Comparison of ENCODE assay signal across 29 cellular contexts in the genomic region with DNA sequence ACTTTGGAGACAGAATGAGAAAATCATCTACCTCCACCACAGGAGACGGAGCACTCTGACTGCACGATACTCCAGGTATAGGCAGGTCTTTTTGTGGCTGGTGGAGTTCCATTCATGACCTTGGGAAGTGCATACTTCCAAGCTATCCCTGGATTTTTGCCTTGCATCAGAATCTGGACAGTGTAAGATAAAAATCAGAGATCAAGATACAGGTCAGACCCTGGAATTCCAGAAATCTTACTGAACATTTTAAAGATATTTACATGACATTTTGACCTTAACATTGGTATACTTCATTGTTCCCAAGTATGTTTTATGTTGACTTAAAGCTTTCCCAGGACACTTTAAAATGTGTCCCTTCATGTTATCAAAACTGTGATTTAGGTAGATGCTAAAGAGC.
"Had no signal": no experiment of that assay in that cellular context is flagged by ENCODE, and none has a peak within 500 bp of the region (broad histone marks: within the 10 kb centered on the region; RNA-seq: fewer than 3 reads in every experiment).

No MANE protein-coding gene starts in this region.

- H3K36me3 ChIP-seq: gastrocnemius medialis, left ventricle myocardium inferior, pancreas, prostate gland, suprapubic skin, tibial artery had no signal

- ATAC-seq: activated naive CD4-positive, alpha-beta T cell treated with anti-CD3 and anti-CD28 coated beads, Interleukin-2, amount 50 U/mL, for 72 hours; activated T-cell treated with anti-CD3 and anti-CD28 coated beads, Interleukin-2, amount 50 U/mL, for 72 hours; gastrocnemius medialis; naive thymus-derived CD8-positive, alpha-beta T cell; pancreas; sciatic nerve; stimulated activated memory B cell treated with anti-CD40 and anti-IgM and Interleukin-4, amounts not matched to agents 10 μg/mL and 1 μg/mL and 100 μg/mL, for 72 hours; stimulated activated naive CD8-positive, alpha-beta T cell treated with anti-CD3 and anti-CD28 coated beads, Interleukin-15, amount 100 ng/mL, for 72 hours; WTC11 had no signal

- H3K4me3 ChIP-seq: gastrocnemius medialis, hepatocyte, left ventricle myocardium inferior, pancreas, prostate gland, suprapubic skin, tibial artery had no signal

- H3K9me3 ChIP-seq: gastrocnemius medialis, left ventricle myocardium inferior, pancreas, prostate gland, suprapubic skin, tibial artery had no signal

- H3K4me2 ChIP-seq: hepatocyte had no signal

- H3K27me3 ChIP-seq: gastrocnemius medialis, hepatocyte, suprapubic skin, tibial artery had no signal

- H3K27ac ChIP-seq: gastrocnemius medialis, hepatocyte, left ventricle myocardium inferior, pancreas, prostate gland, suprapubic skin, tibial artery had no signal

- DNase-seq: activated CD4-positive, alpha-beta T cell treated with anti-CD3 and anti-CD28 coated beads for 1 hour; activated CD4-positive, alpha-beta T cell treated with anti-CD3 and anti-CD28 coated beads, Interleukin-2, amount 50 U/mL, for 1 hour; activated naive CD4-positive, alpha-beta T cell; activated T-cell treated with anti-CD3 and anti-CD28 coated beads for 4 hours; activated T-cell treated with anti-CD3 and anti-CD28 coated beads, Interleukin-2, amount 50 U/mL, for 72 hours; effector CD8-positive, alpha-beta T cell; erythroblast; gastrocnemius medialis; islet precursor cell; left ventricle myocardium inferior; midbrain; naive thymus-derived CD8-positive, alpha-beta T cell; nucleus accumbens; pancreas; retina; small intestine; stimulated activated CD4-positive, alpha-beta T cell treated with anti-CD3 and anti-CD28 coated beads, Interleukin-1b, Interleukin-23, amount 100 ng/mL, for 48 hours; stimulated activated CD4-positive, alpha-beta T cell treated with anti-CD3 and anti-CD28 coated beads, Interleukin-4, amount 100 ng/mL, for 4 hours; stimulated activated CD8-positive, alpha-beta memory T cell treated with anti-CD3 and anti-CD28 coated beads, Interleukin-4, amount 100 ng/mL, for 48 hours; stimulated activated naive CD8-positive, alpha-beta T cell treated with anti-CD3 and anti-CD28 coated beads, Interleukin-15, amount 100 ng/mL, for 72 hours; T-helper 2 cell; tibial artery had no signal

- H2AFZ ChIP-seq: hepatocyte had no signal

- H3K4me1 ChIP-seq: gastrocnemius medialis, left ventricle myocardium inferior, pancreas, prostate gland, suprapubic skin, tibial artery had no signal

- H3K79me2 ChIP-seq: hepatocyte had no signal
